7 cellular contexts compared by ENCODE assay signal in genomic region chrX:12791253-12792228, GRCh38. TPM values are rescaled to one million over a fixed set of nuclear protein-coding genes. Genes with fewer than 3 reads are reported as not detected.
DNase-seq lines count a peak whose midpoint lies in the region; ATAC-seq and TF ChIP-seq lines count a peak whose summit lies in the region.

TSS of gene PRPS2 (plus strand) at chrX:12791412. CDS start at chrX:12791498, 86 bp downstream.

- intact Hi-C loops in right lobe of liver (cut with DNase I), result no loop called here

- H3K4me3 ChIP-seq in coronary artery, result peak within 1 kb of the TSS; percentile 84
- peak within 1 kb of the TSS; percentile 45 to 71 (median 59) for H3K4me3 ChIP-seq in right lobe of liver

- peak; percentile 75 for ATAC-seq in GM18511 (IDR thresholded peaks at IDR 0.05; ENCODE audit: unreplicated experiment)
- ATAC-seq in HG02840 (IDR thresholded peaks at IDR 0.05; ENCODE audit: low FRiP score, unreplicated experiment), result peak; percentile 72
- ATAC-seq in right lobe of liver, result peak; percentile 96 to 99 (median 98)

- 15% methylated on average over 46 of the region's 113 CpGs for WGBS in right lobe of liver (ENCODE audit: insufficient coverage, low coverage, low lambda C conversion rate, missing lambda C conversion rate)

- DNase-seq in NCI-H2196 (lab: John Stamatoyannopoulos, UW; ENCODE audit: unreplicated experiment), result peak; percentile 47
- peak; percentile 71 to 72 for DNase-seq in activated CD4-positive, alpha-beta T cell treated with anti-CD3 and anti-CD28 coated beads for 4 hours
- peak; percentile 76 for DNase-seq in coronary artery (ENCODE audit: low spot score)
- DNase-seq in right lobe of liver, result peak; percentile 79 to 82 (median 79)
- DNase-seq in stimulated activated CD4-positive, alpha-beta T cell treated with anti-CD3 and anti-CD28 coated beads, Interleukin-4, amount 100 ng/mL, for 4 hours, result peak; percentile 71 to 72

- H3K27ac ChIP-seq in coronary artery (peak within 1 kb of the TSS in 1 of 2 donors; percentile 57), right lobe of liver (peak within 1 kb of the TSS in 1 of 3 donors; percentile 26)

- no peaks in the 10 kb centered on the region for H3K4me1 ChIP-seq in right lobe of liver

- H3K27me3 ChIP-seq in right lobe of liver, result no peaks in the 10 kb centered on the region

- no peaks in the 10 kb centered on the region for H3K36me3 ChIP-seq in right lobe of liver

- TF ChIP-seq CTCF in coronary artery (IDR thresholded peaks at IDR 0.05) (no peak), right lobe of liver (IDR thresholded peaks at IDR 0.05) (no peak)

- H3K9me3 ChIP-seq in right lobe of liver, result no peaks in the 10 kb centered on the region

- peak; percentile 21 for TF ChIP-seq POLR2A in right lobe of liver (IDR thresholded peaks at IDR 0.05)

RNA-seq across cellular contexts. Expression of gene PRPS2, which starts in this region (rescaled TPM):
- 10 to 100 TPM; 13.9 to 17.9 (median 15.0) TPM for total RNA-seq in right lobe of liver
